7 cellular contexts compared by ENCODE assay signal in genomic region chr2:240840435-240841060, GRCh38. TPM values are rescaled to one million over a fixed set of nuclear protein-coding genes. Genes with fewer than 3 reads are reported as not detected.
DNase-seq lines count a peak whose midpoint lies in the region; ATAC-seq and TF ChIP-seq lines count a peak whose summit lies in the region.

No MANE protein-coding gene starts in this region.

- TF ChIP-seq EP300 in Ishikawa (IDR thresholded peaks at IDR 0.05; ENCODE audit: borderline replicate concordance) = no peak
- no peak for TF ChIP-seq EP300 in SK-N-SH (IDR thresholded peaks at IDR 0.05; ENCODE audit: borderline replicate concordance in 1 of 2, low read depth in 1 of 2, low read length in 1 of 2)

- no peaks in the 10 kb centered on the region for H3K36me3 ChIP-seq in SK-N-SH (replicated peaks in 1 of 2; ENCODE audit: control insufficient read depth in 1 of 2, insufficient read depth in 2 of 2, low read length in 1 of 2)

- H3K9me3 ChIP-seq in SK-N-SH = no peaks in the 10 kb centered on the region

- H3K4me2 ChIP-seq in SK-N-SH = no peak overlapping the region

- H3K27me3 ChIP-seq in SK-N-SH (ENCODE audit: insufficient read depth) = no peaks in the 10 kb centered on the region; the same call in 1 of the 2 replicates

- no peaks in the 10 kb centered on the region for H4K20me1 ChIP-seq in SK-N-SH (ENCODE audit: insufficient read depth)

- POLR2A ChIA-PET in SK-N-SH (lab: Yijun Ruan, JAX) = interaction anchor here (0.9 to 1.5 kb wide), 4 partner anchors 21 to 254 kb away, joined by 3 to 10 read pairs (median 4); partner anchors contain the start of genes CAPN10 and KIF1A

- 0% methylated on average over 3 of the region's 9 CpGs for WGBS in SK-N-SH (ENCODE audit: low lambda C conversion rate)

- H3K9ac ChIP-seq in SK-N-SH = no peak overlapping the region

- H3K4me1 ChIP-seq in SK-N-SH (ENCODE audit: control insufficient read depth in 1 of 2, insufficient read depth in 2 of 2, low read depth in 1 of 2, low read length in 1 of 2) = peaks cover 0 to 19% of the 10 kb centered on the region in 2 experiments; a peak in 1 of 4 replicates

- DNase-seq in ELF-1 (ENCODE audit: low read depth, low spot score) = peak; percentile 88
- peak; percentile 96 for DNase-seq in SK-N-SH
- peak; percentile 67 for DNase-seq in fibroblast of the aortic adventitia (ENCODE audit: low read depth)
- peak; percentile 56 for DNase-seq in occipital lobe (lab: John Stamatoyannopoulos, UW)
- DNase-seq in NOMO-1 treated with dmso at 0.1 percent for 144 hours (lab: John Stamatoyannopoulos, UW; ENCODE audit: unreplicated experiment) = no peak

- H2AFZ ChIP-seq in SK-N-SH (ENCODE audit: low read depth) = no peak overlapping the region

- no peaks in the 10 kb centered on the region for H3K9me2 ChIP-seq in SK-N-SH

- no peaks in the 10 kb centered on the region for H3K79me2 ChIP-seq in SK-N-SH (ENCODE audit: insufficient read depth)

- H3K27ac ChIP-seq in SK-N-SH (ENCODE audit: low read depth in 2 of 2, low read length in 1 of 2) = no peak overlapping the region

- CTCF ChIA-PET in SK-N-SH (lab: Yijun Ruan, JAX) = interaction anchor here (0.6 to 5.4 kb wide), 73 partner anchors 9 to 825 kb away, joined by 3 to 71 read pairs (median 4); partner anchors contain the start of genes AGXT, KIF1A and RNPEPL1

- H3K4me3 ChIP-seq in SK-N-SH (ENCODE audit: low read depth in 2 of 2, low read length in 1 of 2) = no peak overlapping the region
- no peak overlapping the region for H3K4me3 ChIP-seq in fibroblast of the aortic adventitia (ENCODE audit: low read depth, low read length)

- H3F3A ChIP-seq in SK-N-SH (replicated peaks; ENCODE audit: insufficient read depth) = no peaks in the 10 kb centered on the region

- ATAC-seq in HG02623 (IDR thresholded peaks at IDR 0.05; ENCODE audit: unreplicated experiment) = no peak

- TF ChIP-seq RAD21 in Ishikawa (IDR thresholded peaks at IDR 0.05; ENCODE audit: low read depth) (peak; percentile 78), SK-N-SH (IDR thresholded peaks at IDR 0.05; ENCODE audit: low read length) (peak; percentile 85)

- peak; percentile 63 for TF ChIP-seq CTCF in SK-N-SH (IDR thresholded peaks at IDR 0.05)
- peak; percentile 78 for TF ChIP-seq CTCF in fibroblast of the aortic adventitia (IDR thresholded peaks at IDR 0.05; ENCODE audit: insufficient read depth, low read length)

TF ChIP-seq in Ishikawa, 13 proteins besides CTCF, POLR2A, EP300 and RAD21 (continues in another document):
- TF ChIP-seq FOXM1 (IDR thresholded peaks at IDR 0.05; ENCODE audit: borderline replicate concordance, low read depth) (no peak), CREB1 (IDR thresholded peaks at IDR 0.05; ENCODE audit: low read depth) (no peak), CEBPB (IDR thresholded peaks at IDR 0.05) (no peak), YY1 (IDR thresholded peaks at IDR 0.05; ENCODE audit: low read depth) (no peak), TCF12 (IDR thresholded peaks at IDR 0.05; ENCODE audit: low read depth) (no peak), MAX (IDR thresholded peaks at IDR 0.05) (no peak), NFIC (IDR thresholded peaks at IDR 0.05) (no peak)
- TF ChIP-seq, protein P1, sequence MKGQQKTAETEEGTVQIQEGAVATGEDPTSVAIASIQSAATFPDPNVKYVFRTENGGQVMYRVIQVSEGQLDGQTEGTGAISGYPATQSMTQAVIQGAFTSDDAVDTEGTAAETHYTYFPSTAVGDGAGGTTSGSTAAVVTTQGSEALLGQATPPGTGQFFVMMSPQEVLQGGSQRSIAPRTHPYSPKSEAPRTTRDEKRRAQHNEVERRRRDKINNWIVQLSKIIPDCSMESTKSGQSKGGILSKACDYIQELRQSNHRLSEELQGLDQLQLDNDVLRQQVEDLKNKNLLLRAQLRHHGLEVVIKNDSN (IDR thresholded peaks at IDR 0.05) = no peak

TF ChIP-seq in SK-N-SH, 30 proteins besides CTCF, POLR2A, EP300 and RAD21:
- TF ChIP-seq, protein P1 (IDR thresholded peaks at IDR 0.05; ENCODE audit: borderline replicate concordance, low read depth) = no peak
- peak; percentile 91 for TF ChIP-seq REST (IDR thresholded peaks at IDR 0.05; ENCODE audit: low read depth, low read length)
- TF ChIP-seq SMC3 (IDR thresholded peaks at IDR 0.05; ENCODE audit: low read depth, low read length) = peak; percentile 88

RNA-seq across cellular contexts. Expression of gene KIF1A, which starts 20.5 kb away (rescaled TPM):
- 0.21 and 0.32 TPM in 2 replicates for polyA plus RNA-seq in SK-N-SH (2012; rRNA removed)
- 0.32 and 0.37 TPM in 2 replicates for polyA plus RNA-seq in SK-N-SH (2012; cell fraction: cytosol; rRNA removed)
- polyA plus RNA-seq in SK-N-SH (2012; cell fraction: nucleus; rRNA removed) = 0.56 and 1.3 TPM in 2 replicates
- under 0.01 TPM in 1 of 2 replicates, not detected in the other for total RNA-seq in fibroblast of the aortic adventitia (ENCODE audit: low replicate concordance)
- total RNA-seq in occipital lobe = 219 TPM

RNA-seq across cellular contexts. Expression of gene AGXT, which starts 28.1 kb away (rescaled TPM):
- not detected in 2 replicates for polyA plus RNA-seq in SK-N-SH (2012; rRNA removed)
- not detected in 2 replicates for polyA plus RNA-seq in SK-N-SH (2012; cell fraction: cytosol; rRNA removed)
- polyA plus RNA-seq in SK-N-SH (2012; cell fraction: nucleus; rRNA removed) = not detected in 2 replicates
- total RNA-seq in fibroblast of the aortic adventitia (ENCODE audit: low replicate concordance) (not detected in 2 replicates), occipital lobe (not detected)

RNA-seq across cellular contexts. Expression of gene MAB21L4, which starts 55.4 kb away (rescaled TPM):
- not detected in 2 replicates for polyA plus RNA-seq in SK-N-SH (2012; rRNA removed)
- not detected in 2 replicates for polyA plus RNA-seq in SK-N-SH (2012; cell fraction: cytosol; rRNA removed)
- not detected in 2 replicates for polyA plus RNA-seq in SK-N-SH (2012; cell fraction: nucleus; rRNA removed)
- total RNA-seq in fibroblast of the aortic adventitia (ENCODE audit: low replicate concordance) (not detected in 2 replicates), occipital lobe (not detected)

Comparison
In these comparisons a context has a peak if more than half of its experiments do, and no peak if none do; other contexts are left out.
1. RNA of gene KIF1A, which starts 20.5 kb away (total RNA-seq): 219 TPM in occipital lobe (single experiment); under 0.01 TPM in fibroblast of the aortic adventitia; every median in the first group is over 100 times any median in the second.